In the genomic region with DNA sequence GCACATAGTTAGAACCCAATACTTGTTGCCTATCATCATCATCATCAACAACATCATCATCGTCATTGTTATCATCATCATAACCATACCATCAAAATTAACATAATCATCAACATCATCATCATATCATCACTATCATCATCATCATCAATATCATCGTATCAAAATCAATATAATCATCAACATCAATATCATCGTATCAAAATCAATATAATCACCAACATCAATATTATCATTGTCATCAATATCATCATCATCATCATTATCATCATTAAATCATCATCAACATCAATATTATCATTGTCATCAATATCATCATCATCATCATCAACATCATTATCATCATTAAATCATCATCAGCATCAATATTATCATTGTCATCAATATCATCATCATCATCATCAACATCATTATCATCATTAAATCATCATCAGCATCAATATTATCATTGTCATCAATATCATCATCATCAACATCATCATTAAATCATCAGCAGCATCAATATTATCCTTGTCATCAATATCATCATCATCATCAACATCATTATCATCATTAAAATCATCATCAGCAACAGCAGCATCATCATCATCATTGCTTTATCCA, we compare ENCODE assay signal across 1 cellular context.
TF ChIP-seq lines count a peak whose summit lies in the region.

No MANE protein-coding gene starts in this region.

TF ChIP-seq in HEK293, 187 proteins besides CTCF, POLR2A, EP300 and RAD21:
- TF ChIP-seq, protein P1, sequence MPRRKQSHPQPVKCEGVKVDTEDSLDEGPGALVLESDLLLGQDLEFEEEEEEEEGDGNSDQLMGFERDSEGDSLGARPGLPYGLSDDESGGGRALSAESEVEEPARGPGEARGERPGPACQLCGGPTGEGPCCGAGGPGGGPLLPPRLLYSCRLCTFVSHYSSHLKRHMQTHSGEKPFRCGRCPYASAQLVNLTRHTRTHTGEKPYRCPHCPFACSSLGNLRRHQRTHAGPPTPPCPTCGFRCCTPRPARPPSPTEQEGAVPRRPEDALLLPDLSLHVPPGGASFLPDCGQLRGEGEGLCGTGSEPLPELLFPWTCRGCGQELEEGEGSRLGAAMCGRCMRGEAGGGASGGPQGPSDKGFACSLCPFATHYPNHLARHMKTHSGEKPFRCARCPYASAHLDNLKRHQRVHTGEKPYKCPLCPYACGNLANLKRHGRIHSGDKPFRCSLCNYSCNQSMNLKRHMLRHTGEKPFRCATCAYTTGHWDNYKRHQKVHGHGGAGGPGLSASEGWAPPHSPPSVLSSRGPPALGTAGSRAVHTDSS (tag by site-specific recombination; IDR thresholded peaks at IDR 0.05): peak; percentile 67
- TF ChIP-seq, protein P2, sequence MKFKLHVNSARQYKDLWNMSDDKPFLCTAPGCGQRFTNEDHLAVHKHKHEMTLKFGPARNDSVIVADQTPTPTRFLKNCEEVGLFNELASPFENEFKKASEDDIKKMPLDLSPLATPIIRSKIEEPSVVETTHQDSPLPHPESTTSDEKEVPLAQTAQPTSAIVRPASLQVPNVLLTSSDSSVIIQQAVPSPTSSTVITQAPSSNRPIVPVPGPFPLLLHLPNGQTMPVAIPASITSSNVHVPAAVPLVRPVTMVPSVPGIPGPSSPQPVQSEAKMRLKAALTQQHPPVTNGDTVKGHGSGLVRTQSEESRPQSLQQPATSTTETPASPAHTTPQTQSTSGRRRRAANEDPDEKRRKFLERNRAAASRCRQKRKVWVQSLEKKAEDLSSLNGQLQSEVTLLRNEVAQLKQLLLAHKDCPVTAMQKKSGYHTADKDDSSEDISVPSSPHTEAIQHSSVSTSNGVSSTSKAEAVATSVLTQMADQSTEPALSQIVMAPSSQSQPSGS (tag by site-specific recombination; IDR thresholded peaks at IDR 0.05; ENCODE audit: low read depth): peak; percentile 56; the same call in 1 of the 2 replicates
